2 cellular contexts compared by ENCODE assay signal in genomic region chr3:58520403-58520784, GRCh38.
TF ChIP-seq lines count a peak whose summit lies in the region.

No MANE protein-coding gene starts in this region.

TF ChIP-seq in HepG2, 621 proteins besides CTCF, POLR2A, EP300 and RAD21:
- TF ChIP-seq ZFP36L2 (CRISPR knock-in tag; IDR thresholded peaks at IDR 0.05) (no peak), PAX8 (CRISPR knock-in tag; IDR thresholded peaks at IDR 0.05; ENCODE audit: borderline replicate concordance) (no peak), ZMYM3 (CRISPR knock-in tag; IDR thresholded peaks at IDR 0.05) (0 out of 2 replicates have a peak, but pooled peaks have one; percentile 8), ZNF768 (CRISPR knock-in tag; IDR thresholded peaks at IDR 0.05) (peak; percentile 91), ZBTB4 (CRISPR knock-in tag; IDR thresholded peaks at IDR 0.05; ENCODE audit: borderline replicate concordance) (no peak), ZNF546 (CRISPR knock-in tag; conservative IDR thresholded peaks at IDR 0.05) (0 out of 2 replicates have a peak, but pooled peaks have one; percentile 23), KLF16 (CRISPR knock-in tag; IDR thresholded peaks at IDR 0.05) (no peak), ZNF260 (CRISPR knock-in tag; IDR thresholded peaks at IDR 0.05; ENCODE audit: borderline replicate concordance, low read depth) (no peak), MLX (CRISPR knock-in tag; IDR thresholded peaks at IDR 0.05) (no peak), ZNF737 (CRISPR knock-in tag; IDR thresholded peaks at IDR 0.05; ENCODE audit: borderline replicate concordance) (no peak), SNAPC2 (CRISPR knock-in tag; IDR thresholded peaks at IDR 0.05) (0 out of 2 replicates have a peak, but pooled peaks have one; percentile 3), SNAPC4 (CRISPR knock-in tag; IDR thresholded peaks at IDR 0.05) (0 out of 2 replicates have a peak, but pooled peaks have one; percentile 13), ZNF558 (CRISPR knock-in tag; IDR thresholded peaks at IDR 0.05; ENCODE audit: borderline replicate concordance) (0 out of 2 replicates have a peak, but pooled peaks have one; percentile 8), MATR3 (CRISPR knock-in tag; IDR thresholded peaks at IDR 0.05) (no peak), ZNF619 (CRISPR knock-in tag; IDR thresholded peaks at IDR 0.05) (no peak)

TF ChIP-seq in SK-N-SH, 30 proteins besides CTCF, POLR2A, EP300 and RAD21:
- TF ChIP-seq FOXJ3 (CRISPR knock-in tag; IDR thresholded peaks at IDR 0.05) (no peak), NRF1 (IDR thresholded peaks at IDR 0.05; ENCODE audit: low read depth, low read length) (no peak), IRF3 (IDR thresholded peaks at IDR 0.05; ENCODE audit: low read depth, low read length) (no peak), SMC3 (IDR thresholded peaks at IDR 0.05; ENCODE audit: low read depth, low read length) (no peak), MXI1 (IDR thresholded peaks at IDR 0.05; ENCODE audit: low read depth, low read length) (no peak), YY1 (IDR thresholded peaks at IDR 0.05; ENCODE audit: low read depth) (no peak), FOSL2 (IDR thresholded peaks at IDR 0.05; ENCODE audit: borderline replicate concordance, low read depth) (no peak), CHD2 (IDR thresholded peaks at IDR 0.05; ENCODE audit: low read length, partially characterized antibody) (no peak), ZBTB33 (IDR thresholded peaks at IDR 0.05; ENCODE audit: borderline replicate concordance, low read depth) (no peak)
TF ChIP-seq in SK-N-SH: peak in this region for 0.
